1 cellular context compared by ENCODE assay signal in genomic region chr11:2898366-2899079, GRCh38.
A peak's percentile ranks its signal among the peaks of the same experiment; 100 is the strongest.
TF ChIP-seq lines count a peak whose summit lies in the region.

No MANE protein-coding gene starts in this region.

TF ChIP-seq in K562, 482 proteins besides CTCF, POLR2A, EP300 and RAD21 (continued from another document and continues in another):
- no peak for TF ChIP-seq ZNF407 (IDR thresholded peaks at IDR 0.05; ENCODE audit: low read depth)
- 0 out of 4 replicates have a peak, but pooled peaks of 1 of the 2 experiments have one; percentile 25 for TF ChIP-seq KDM4B (IDR thresholded peaks at IDR 0.05; ENCODE audit: borderline replicate concordance in 2 of 2, low read depth in 1 of 2)
- TF ChIP-seq PHTF2 (CRISPR knock-in tag; IDR thresholded peaks at IDR 0.05): no peak
- TF ChIP-seq ZNF41 (CRISPR knock-in tag; conservative IDR thresholded peaks at IDR 0.05): no peak
- no peak for TF ChIP-seq RERE (CRISPR knock-in tag; IDR thresholded peaks at IDR 0.05; ENCODE audit: borderline replicate concordance)
- 0 out of 2 replicates have a peak, but pooled peaks have one; percentile 29 for TF ChIP-seq ZNF239 (CRISPR knock-in tag; IDR thresholded peaks at IDR 0.05)
- no peak for TF ChIP-seq HNRNPUL1 (IDR thresholded peaks at IDR 0.05; ENCODE audit: low read length)
- TF ChIP-seq SMARCA5 (IDR thresholded peaks at IDR 0.05): no peak
- no peak for TF ChIP-seq BRF1 (IDR thresholded peaks at IDR 0.05; ENCODE audit: borderline replicate concordance, extremely low read depth, insufficient read length)
- no peak for TF ChIP-seq ZNF316 (IDR thresholded peaks at IDR 0.05)
- TF ChIP-seq KLF10 (CRISPR knock-in tag; IDR thresholded peaks at IDR 0.05): no peak
- no peak for TF ChIP-seq GABPB2 (CRISPR knock-in tag; conservative IDR thresholded peaks at IDR 0.05)
- peak; percentile 97; the same call in 1 of the 2 replicates for TF ChIP-seq ZKSCAN8 (CRISPR knock-in tag; IDR thresholded peaks at IDR 0.05)
- peak; percentile 74 for TF ChIP-seq ZBTB1 (CRISPR knock-in tag; IDR thresholded peaks at IDR 0.05; ENCODE audit: borderline replicate concordance, low read depth)
- no peak for TF ChIP-seq ZNF280A (IDR thresholded peaks at IDR 0.05; ENCODE audit: low read depth, partially characterized antibody)
- TF ChIP-seq HMGN3 (IDR thresholded peaks at IDR 0.05; ENCODE audit: borderline replicate concordance, extremely low read depth, insufficient read length, low read depth, low read length): no peak
- TF ChIP-seq HEY1 (CRISPR knock-in tag; IDR thresholded peaks at IDR 0.05; ENCODE audit: borderline replicate concordance): no peak
- TF ChIP-seq ZNF398 (CRISPR knock-in tag; IDR thresholded peaks at IDR 0.05): no peak
- no peak for TF ChIP-seq ZNF165 (CRISPR knock-in tag; IDR thresholded peaks at IDR 0.05; ENCODE audit: borderline replicate concordance)
- TF ChIP-seq ESRRA (IDR thresholded peaks at IDR 0.05; ENCODE audit: borderline replicate concordance, low read depth): no peak
- no peak for TF ChIP-seq ZNF57 (CRISPR knock-in tag; IDR thresholded peaks at IDR 0.05)
- TF ChIP-seq ZNF449 (CRISPR knock-in tag; IDR thresholded peaks at IDR 0.05): peak; percentile 54; the same call in 1 of the 2 replicates
- no peak for TF ChIP-seq ZSCAN32 (CRISPR knock-in tag; IDR thresholded peaks at IDR 0.05)
- no peak for TF ChIP-seq CREB3L1 (IDR thresholded peaks at IDR 0.05; ENCODE audit: borderline replicate concordance, low read depth)
- no peak for TF ChIP-seq ZNF174 (CRISPR knock-in tag; IDR thresholded peaks at IDR 0.05)
- no peak for TF ChIP-seq ZNF717 (CRISPR knock-in tag; IDR thresholded peaks at IDR 0.05)
- TF ChIP-seq PHB (CRISPR knock-in tag; IDR thresholded peaks at IDR 0.05): no peak
- no peak for TF ChIP-seq NONO (IDR thresholded peaks at IDR 0.05; ENCODE audit: low read depth in 2 of 2, low read length in 1 of 2)
- TF ChIP-seq MBD1 (CRISPR knock-in tag; IDR thresholded peaks at IDR 0.05): no peak
- no peak for TF ChIP-seq ARHGAP35 (IDR thresholded peaks at IDR 0.05; ENCODE audit: partially characterized antibody)
- TF ChIP-seq ZNF764 (CRISPR knock-in tag; IDR thresholded peaks at IDR 0.05; ENCODE audit: low read depth): no peak
